In the genomic region with DNA sequence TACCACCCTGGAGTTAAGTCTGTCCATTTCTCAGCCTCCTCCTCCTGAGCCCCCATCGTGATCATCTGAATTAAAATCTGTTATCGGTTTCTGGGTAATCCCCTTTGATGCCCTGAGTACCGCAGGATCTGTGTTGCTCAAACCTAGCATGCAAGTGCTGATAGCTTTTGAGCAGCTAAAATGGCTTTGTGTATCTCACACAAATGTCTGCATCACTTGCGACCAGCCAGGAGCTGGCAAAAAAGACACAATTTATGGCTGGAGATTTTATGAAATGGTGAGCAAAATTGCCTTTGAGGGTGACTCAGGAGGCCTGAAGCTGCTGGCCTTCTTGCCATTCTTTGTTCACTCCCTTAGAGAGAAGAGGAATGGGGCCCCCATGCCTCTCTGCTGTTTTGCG, we compare ENCODE assay signal across 25 cellular contexts.
"Had no signal": no experiment of that assay in that cellular context is flagged by ENCODE, and none has a peak within 500 bp of the region (broad histone marks: within the 10 kb centered on the region; RNA-seq: fewer than 3 reads in every experiment).

No MANE protein-coding gene starts in this region.

- H3K36me3 ChIP-seq: esophagus squamous epithelium, heart right ventricle, lower lobe of right lung, suprapubic skin, transverse colon, upper lobe of right lung, uterus had no signal

- H3K27ac ChIP-seq: coronary artery, esophagus squamous epithelium, heart right ventricle, lower lobe of right lung, psoas muscle, skin epidermis, suprapubic skin, transverse colon, upper lobe of right lung, uterus had no signal

- H3K9me3 ChIP-seq: esophagus squamous epithelium, lower lobe of right lung, psoas muscle, suprapubic skin, transverse colon, upper lobe of right lung, uterus had no signal

- ATAC-seq: effector memory CD8-positive, alpha-beta T cell; heart right ventricle; left colon; left ventricle myocardium superior; lower lobe of right lung; naive thymus-derived CD8-positive, alpha-beta T cell; psoas muscle; right cardiac atrium; stimulated activated naive B cell treated with anti-CD40 and anti-IgM and Interleukin-4, amounts not matched to agents 10 μg/mL and 1 μg/mL and 100 μg/mL, for 72 hours; upper lobe of right lung had no signal

- H3K27me3 ChIP-seq: transverse colon, uterus had no signal

- H3K4me3 ChIP-seq: coronary artery, esophagus squamous epithelium, heart right ventricle, lower lobe of right lung, psoas muscle, skin epidermis, suprapubic skin, transverse colon, upper lobe of right lung, uterus had no signal

- DNase-seq: dermis blood vessel endothelial cell; effector memory CD8-positive, alpha-beta T cell; erythroblast; esophagus squamous epithelium; foreskin melanocyte; glutamatergic neuron; heart right ventricle; hippocampal formation; left colon; left ventricle myocardium superior; lower lobe of right lung; naive thymus-derived CD8-positive, alpha-beta T cell; nephron progenitor cell; nucleus accumbens; psoas muscle; right cardiac atrium; stimulated activated CD4-positive, alpha-beta T cell treated with anti-CD3 and anti-CD28 coated beads, Interleukin-15, amount 100 ng/mL, for 24 hours; stimulated activated CD4-positive, alpha-beta T cell treated with anti-CD3 and anti-CD28 coated beads, Interleukin-2, amount 100 ng/mL, for 48 hours; stimulated activated naive B cell treated with anti-CD40 and anti-IgM and Interleukin-4, amounts not matched to agents 10 μg/mL and 1 μg/mL and 100 μg/mL, for 72 hours; transverse colon; upper lobe of right lung; uterus had no signal

- H3K4me1 ChIP-seq: esophagus squamous epithelium, heart right ventricle, lower lobe of right lung, psoas muscle, suprapubic skin, transverse colon, upper lobe of right lung, uterus had no signal
